Comparison of ENCODE assay signal across 20 cellular contexts in genomic region chr7:5685192-5685591, GRCh38.
DNase-seq lines count a peak whose midpoint lies in the region; ATAC-seq and TF ChIP-seq lines count a peak whose summit lies in the region.
"Had no signal": no experiment of that assay in that cellular context is flagged by ENCODE, and none has a peak within 500 bp of the region (broad histone marks: within the 10 kb centered on the region; RNA-seq: fewer than 3 reads in every experiment).

No MANE protein-coding gene starts in this region.

- peaks cover 82% of the 10 kb centered on the region for H3K4me1 Mint-ChIP-seq in activated CD4-positive, alpha-beta T cell treated with anti-CD3 and anti-CD28 coated beads for 36 hours
- peaks cover 87% of the 10 kb centered on the region for H3K4me1 Mint-ChIP-seq in activated naive CD8-positive, alpha-beta T cell treated with anti-CD3 and anti-CD28 coated beads for 36 hours

- no peaks in the 10 kb centered on the region for H3K9me3 Mint-ChIP-seq in activated CD4-positive, alpha-beta T cell treated with anti-CD3 and anti-CD28 coated beads for 36 hours (ENCODE audit: low read depth)
- peaks cover under 1% of the 10 kb centered on the region for H3K9me3 Mint-ChIP-seq in activated naive CD8-positive, alpha-beta T cell treated with anti-CD3 and anti-CD28 coated beads for 36 hours

- no peak for DNase-seq in activated CD4-positive, alpha-beta T cell treated with anti-CD3 and anti-CD28 coated beads for 36 hours
- no peak for DNase-seq in activated CD4-positive, alpha-beta T cell treated with anti-CD3 and anti-CD28 coated beads, Interleukin-2, amount 50 U/mL, for 48 hours
- no peak for DNase-seq in activated naive CD8-positive, alpha-beta T cell treated with anti-CD3 and anti-CD28 coated beads for 36 hours
- DNase-seq in tibial artery (no peak), pons (ENCODE audit: low spot score) (no peak), foreskin keratinocyte (no peak), NCI-H1436 (lab: John Stamatoyannopoulos, UW) (no peak)
- DNase-seq: 8988T; activated CD8-positive, alpha-beta memory T cell treated with anti-CD3 and anti-CD28 coated beads for 24 hours; C1 segment of cervical spinal cord; DND-41; effector CD8-positive, alpha-beta T cell; hypothalamus; NCI-H187; psoas muscle; SJCRH30; stimulated activated CD4-positive, alpha-beta T cell treated with anti-CD3 and anti-CD28 coated beads, Interleukin-15, amount 100 ng/mL, for 24 hours had no signal

- peaks cover 92% of the 10 kb centered on the region for H3K4me1 ChIP-seq in muscle layer of colon (ENCODE audit: insufficient read depth, low read length)
- H3K4me1 ChIP-seq in tibial artery, result peaks cover 0 to 97% (median 62%) of the 10 kb centered on the region in 4 donors
- no peaks in the 10 kb centered on the region for H3K4me1 ChIP-seq in foreskin keratinocyte
- H3K4me1 ChIP-seq: SJCRH30 had no signal

- peaks cover 46% of the 10 kb centered on the region for H3K36me3 Mint-ChIP-seq in activated CD4-positive, alpha-beta T cell treated with anti-CD3 and anti-CD28 coated beads for 36 hours (ENCODE audit: low read depth)
- peaks cover 64% of the 10 kb centered on the region for H3K36me3 Mint-ChIP-seq in activated naive CD8-positive, alpha-beta T cell treated with anti-CD3 and anti-CD28 coated beads for 36 hours

- H3K27me3 Mint-ChIP-seq in activated CD4-positive, alpha-beta T cell treated with anti-CD3 and anti-CD28 coated beads for 36 hours, result no peaks in the 10 kb centered on the region
- no peaks in the 10 kb centered on the region for H3K27me3 Mint-ChIP-seq in activated naive CD8-positive, alpha-beta T cell treated with anti-CD3 and anti-CD28 coated beads for 36 hours

- TF ChIP-seq CTCF in tibial artery (IDR thresholded peaks at IDR 0.05), result no peak
- TF ChIP-seq CTCF in foreskin keratinocyte (conservative IDR thresholded peaks at IDR 0.05), result no peak

- H3K27ac Mint-ChIP-seq in activated CD4-positive, alpha-beta T cell treated with anti-CD3 and anti-CD28 coated beads for 36 hours, result peak overlapping the region; percentile 59
- peak overlapping the region; percentile 95 for H3K27ac Mint-ChIP-seq in activated naive CD8-positive, alpha-beta T cell treated with anti-CD3 and anti-CD28 coated beads for 36 hours

- POLR2A ChIA-PET in activated CD4-positive, alpha-beta T cell treated with anti-CD3 and anti-CD28 coated beads for 36 hours (lab: Charles Lee), result no interaction called here

- intact Hi-C loops in activated CD4-positive, alpha-beta T cell treated with anti-CD3 and anti-CD28 coated beads for 36 hours (cut with DNase I, micrococcal nuclease), result no loop called here
- intact Hi-C loops in tibial artery (cut with DNase I; ENCODE audit: low total_unique reads), result no loop called here

- no peak for ATAC-seq in activated CD4-positive, alpha-beta T cell treated with anti-CD3 and anti-CD28 coated beads for 36 hours
- ATAC-seq in foreskin keratinocyte, result no peak
- ATAC-seq: psoas muscle had no signal

- CTCF ChIA-PET in activated CD4-positive, alpha-beta T cell treated with anti-CD3 and anti-CD28 coated beads for 36 hours (lab: Charles Lee), result interaction anchor here (1.3 to 12.4 kb wide), 2 partner anchors 10 to 16 kb away, joined by 3 to 127 read pairs; no protein-coding TSS in a partner anchor

- H3K9me3 ChIP-seq in muscle layer of colon (ENCODE audit: low read length), result no peaks in the 10 kb centered on the region
- H3K9me3 ChIP-seq in tibial artery, result no peaks in the 10 kb centered on the region
- H3K9me3 ChIP-seq: breast epithelium, psoas muscle, SJCRH30, suprapubic skin had no signal

- H3K9ac ChIP-seq in muscle layer of colon (ENCODE audit: low read length), result peak overlapping the region; percentile 14

- H3K4me3 Mint-ChIP-seq in activated CD4-positive, alpha-beta T cell treated with anti-CD3 and anti-CD28 coated beads for 36 hours, result no peak overlapping the region
- peak overlapping the region; percentile 67 for H3K4me3 Mint-ChIP-seq in activated naive CD8-positive, alpha-beta T cell treated with anti-CD3 and anti-CD28 coated beads for 36 hours

- H3K36me3 ChIP-seq in muscle layer of colon (ENCODE audit: insufficient read depth, low read length), result peaks cover 14% of the 10 kb centered on the region
- peaks cover 0 to 10% (median 8%) of the 10 kb centered on the region in 3 donors for H3K36me3 ChIP-seq in tibial artery
- H3K36me3 ChIP-seq: breast epithelium had no signal

- H3K4me3 ChIP-seq in muscle layer of colon (ENCODE audit: low read depth in 1 of 2, low read length in 2 of 2), result no peak overlapping the region
- no peak overlapping the region for H3K4me3 ChIP-seq in tibial artery
- H3K4me3 ChIP-seq: breast epithelium, psoas muscle, SJCRH30, suprapubic skin had no signal

- H3K27me3 ChIP-seq in muscle layer of colon (ENCODE audit: control insufficient read depth in 1 of 2, insufficient read depth in 2 of 2, low read length in 2 of 2), result no peaks in the 10 kb centered on the region
- no peaks in the 10 kb centered on the region for H3K27me3 ChIP-seq in tibial artery
- no peaks in the 10 kb centered on the region for H3K27me3 ChIP-seq in foreskin keratinocyte
- H3K27me3 ChIP-seq: breast epithelium, SJCRH30, suprapubic skin had no signal

- H3K27ac ChIP-seq in muscle layer of colon (ENCODE audit: low read depth, low read length) (peak overlapping the region; percentile 74), tibial artery (peak overlapping the region; percentile 87 to 92), foreskin keratinocyte (no peak overlapping the region)
- H3K27ac ChIP-seq: breast epithelium, psoas muscle, SJCRH30, suprapubic skin had no signal
